In the genomic region with DNA sequence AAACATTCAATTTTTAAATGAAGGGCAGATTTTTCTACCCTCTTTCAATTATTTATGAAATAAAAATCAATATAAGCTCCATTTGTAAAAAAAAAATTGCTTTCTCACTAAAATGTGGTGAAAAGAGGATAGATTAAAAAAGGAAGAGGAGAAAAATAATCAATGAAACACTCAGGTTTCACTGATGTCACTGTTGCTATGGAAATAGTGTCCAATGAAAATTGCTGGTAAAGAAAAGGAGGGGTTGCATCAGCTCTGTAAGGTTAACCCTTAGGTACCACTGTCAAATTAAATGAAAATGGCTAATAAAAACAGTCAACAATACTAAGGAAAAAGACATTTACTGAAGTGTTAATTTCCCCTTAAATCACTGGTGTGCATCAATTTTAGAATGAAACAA, we compare ENCODE assay signal across 8 cellular contexts.
DNase-seq lines count a peak whose midpoint lies in the region; ATAC-seq and TF ChIP-seq lines count a peak whose summit lies in the region.

No MANE protein-coding gene starts in this region.

- no peaks in the 10 kb centered on the region for H3K4me1 ChIP-seq in Peyer's patch

- peak; percentile 30 for DNase-seq in AG09319 (ENCODE audit: extremely low read depth, low read depth)
- DNase-seq in GM19238 (ENCODE audit: insufficient read length, low spot score), result peak; percentile 7
- DNase-seq in NCI-H446 (lab: John Stamatoyannopoulos, UW), result peak; percentile 43 to 60
- DNase-seq in brain pericyte (ENCODE audit: low read depth, low spot score), result peak; percentile 13
- DNase-seq in iris pigment epithelial cell (ENCODE audit: low read depth), result peak; percentile 76
- no peak for DNase-seq in Peyer's patch
- no peak for DNase-seq in activated CD4-positive, CD25-positive, alpha-beta regulatory T cell (lab: John Stamatoyannopoulos, UW)

- H3K27ac ChIP-seq in Peyer's patch, result no peak overlapping the region

- no peaks in the 10 kb centered on the region for H3K9me3 ChIP-seq in Peyer's patch

- TF ChIP-seq POLR2A in Peyer's patch (IDR thresholded peaks at IDR 0.05), result no peak

- no peaks in the 10 kb centered on the region for H3K27me3 ChIP-seq in Peyer's patch

- peaks cover 0 to 4% (median 0%) of the 10 kb centered on the region in 3 donors for H3K36me3 ChIP-seq in Peyer's patch

- no peak overlapping the region for H3K4me3 ChIP-seq in Peyer's patch

- TF ChIP-seq CTCF in AG09319 (IDR thresholded peaks at IDR 0.05; ENCODE audit: low read depth, low read length) (no peak), Peyer's patch (IDR thresholded peaks at IDR 0.05) (no peak)

- ATAC-seq in GM21576 (IDR thresholded peaks at IDR 0.05; ENCODE audit: unreplicated experiment), result no peak

Comparison
In these comparisons a context has a peak if more than half of its experiments do, and no peak if none do; other contexts are left out.
1. DNase-seq: peak in AG09319 (single experiment), GM19238 (single experiment), NCI-H446 (2 of 2), brain pericyte (single experiment) and iris pigment epithelial cell (single experiment); none in Peyer's patch (0 of 3) and activated CD4-positive, CD25-positive, alpha-beta regulatory T cell (0 of 4).